10 cellular contexts compared by ENCODE assay signal in genomic region chr15:89379423-89379735, GRCh38. TPM values are rescaled to one million over a fixed set of nuclear protein-coding genes. Genes with fewer than 3 reads are reported as not detected.
DNase-seq lines count a peak whose midpoint lies in the region; ATAC-seq and TF ChIP-seq lines count a peak whose summit lies in the region.
"Had no signal": no experiment of that assay in that cellular context is flagged by ENCODE, and none has a peak within 500 bp of the region (broad histone marks: within the 10 kb centered on the region; RNA-seq: fewer than 3 reads in every experiment).

No MANE protein-coding gene starts in this region.

- intact Hi-C loops in Right ventricle myocardium superior (cut with DNase I): no loop called here

- H3K4me3 ChIP-seq in right atrium auricular region: peak overlapping the region; percentile 29 to 54

- H3K27ac Mint-ChIP-seq in naive B cell: no peak overlapping the region

- H3K36me3 ChIP-seq in right atrium auricular region: no peaks in the 10 kb centered on the region

- no peak for TF ChIP-seq CTCF in right atrium auricular region (IDR thresholded peaks at IDR 0.05)
- no peak for TF ChIP-seq CTCF in GM10266 (IDR thresholded peaks at IDR 0.05; ENCODE audit: control insufficient read depth, insufficient read depth, low read depth, missing control alignments)

- H3K27me3 Mint-ChIP-seq in naive B cell: peaks cover 78 to 89% (median 87%) of the 10 kb centered on the region in 3 donors

- peaks cover 6 to 15% (median 13%) of the 10 kb centered on the region in 3 donors for H3K4me1 Mint-ChIP-seq in naive B cell

- H3K36me3 Mint-ChIP-seq in naive B cell: no peaks in the 10 kb centered on the region

- peaks cover 0 to 21% of the 10 kb centered on the region in 2 donors for H3K4me1 ChIP-seq in right atrium auricular region

- H3K27me3 ChIP-seq in right atrium auricular region: peaks cover 9 to 28% of the 10 kb centered on the region in 2 donors

- H3K9me3 ChIP-seq in right atrium auricular region: no peaks in the 10 kb centered on the region

- DNase-seq in right atrium auricular region (ENCODE audit: low spot score) (no peak), Right ventricle myocardium superior (no peak), naive B cell (no peak), NCI-H526 (lab: John Stamatoyannopoulos, UW) (no peak), dedifferentiated amniotic fluid mesenchymal stem cell (ENCODE audit: extremely low spot score) (no peak), GM10266 (ENCODE audit: extremely low spot score) (no peak), AG08395 (ENCODE audit: low spot score) (no peak)
- DNase-seq: Karpas-422, NCI-H2029 treated with DMSO at 0.1 percent for 48 hours had no signal

- no peak for ATAC-seq in Right ventricle myocardium superior (ENCODE audit: poor library complexity)
- ATAC-seq in naive B cell (ENCODE audit: low read depth in 2 of 2): no peak

- peak overlapping the region; percentile 68 to 87 (median 76) for H3K4me3 Mint-ChIP-seq in naive B cell

- peaks cover 0 to 1% (median 0%) of the 10 kb centered on the region in 7 donors for H3K9me3 Mint-ChIP-seq in naive B cell

- H3K27ac ChIP-seq in right atrium auricular region (no peak overlapping the region), cingulate gyrus (ENCODE audit: low read depth, low read length) (peak overlapping the region; percentile 63)

RNA-seq across cellular contexts. Expression of gene POLG, which starts 44.8 kb away (rescaled TPM):
- total RNA-seq in right atrium auricular region (10 to 100 TPM; 36.0 to 37.9 TPM), Right ventricle myocardium superior (36.9 TPM)
- polyA plus RNA-seq in naive B cell (ENCODE audit: low read depth in 6 of 6): 10 to 100 TPM; 23.7 to 61.3 (median 28.5) TPM
